Comparison of ENCODE assay signal across 10 cellular contexts in genomic region chr16:75096730-75097129, GRCh38. TPM values are rescaled to one million over a fixed set of nuclear protein-coding genes. Genes with fewer than 3 reads are reported as not detected.
A peak's percentile ranks its signal among the peaks of the same experiment; 100 is the strongest.
DNase-seq lines count a peak whose midpoint lies in the region; ATAC-seq and TF ChIP-seq lines count a peak whose summit lies in the region.
"Had no signal": no experiment of that assay in that cellular context is flagged by ENCODE, and none has a peak within 500 bp of the region (broad histone marks: within the 10 kb centered on the region; RNA-seq: fewer than 3 reads in every experiment).

No MANE protein-coding gene starts in this region.

- peak; percentile 79 to 84 for ATAC-seq in lower lobe of right lung
- no peak for ATAC-seq in left ventricle myocardium superior
- no peak for ATAC-seq in HG03354 (IDR thresholded peaks at IDR 0.05; ENCODE audit: poor library complexity, severe bottlenecking, unreplicated experiment)

- H3K9ac ChIP-seq in MM.1S (ENCODE audit: low read length), result no peak overlapping the region

- H3K27me3 ChIP-seq in lower lobe of right lung (ENCODE audit: low read depth) (no peaks in the 10 kb centered on the region), MM.1S (replicated peaks; ENCODE audit: insufficient read depth, low read length) (no peaks in the 10 kb centered on the region)
- H3K27me3 ChIP-seq: esophagus muscularis mucosa had no signal

- H3K4me1 ChIP-seq in lower lobe of right lung (peaks cover 47% of the 10 kb centered on the region), MM.1S (ENCODE audit: low read length) (no peaks in the 10 kb centered on the region)

- no peaks in the 10 kb centered on the region for H4K20me1 ChIP-seq in MM.1S (ENCODE audit: insufficient read depth, low read length)

- TF ChIP-seq CTCF in AG10803 (conservative IDR thresholded peaks at IDR 0.05; ENCODE audit: low read length) (peak; percentile 36; the same call in 1 of the 2 replicates), GM12873 (IDR thresholded peaks at IDR 0.05; ENCODE audit: insufficient read depth, low read depth, low read length, missing control alignments) (peak; percentile 44), astrocyte of the spinal cord (IDR thresholded peaks at IDR 0.05; ENCODE audit: low read depth, low read length) (peak; percentile 35), lower lobe of right lung (IDR thresholded peaks at IDR 0.05) (peak; percentile 41), MM.1S (IDR thresholded peaks at IDR 0.05; ENCODE audit: low read length) (no peak)

- H3K4me3 Mint-ChIP-seq in activated naive CD4-positive, alpha-beta T cell treated with anti-CD3 and anti-CD28 coated beads, Interleukin-2, amount 10 ng/mL, durations not matched to agents 7 days and 5 days, result no peak overlapping the region

- no peak overlapping the region for H2AFZ ChIP-seq in MM.1S (ENCODE audit: low read length)

- H3K4me1 Mint-ChIP-seq in activated naive CD4-positive, alpha-beta T cell treated with anti-CD3 and anti-CD28 coated beads, Interleukin-2, amount 10 ng/mL, durations not matched to agents 7 days and 5 days, result peaks cover 39% of the 10 kb centered on the region

- H3K9me3 ChIP-seq in lower lobe of right lung (no peaks in the 10 kb centered on the region), MM.1S (replicated peaks; ENCODE audit: insufficient read depth, low read length) (no peaks in the 10 kb centered on the region)
- H3K9me3 ChIP-seq: esophagus muscularis mucosa had no signal

- H3K36me3 ChIP-seq in lower lobe of right lung, result peaks cover 8% of the 10 kb centered on the region
- H3K36me3 ChIP-seq in MM.1S (replicated peaks; ENCODE audit: insufficient read depth, low read length), result no peaks in the 10 kb centered on the region

- H3K36me3 Mint-ChIP-seq in activated naive CD4-positive, alpha-beta T cell treated with anti-CD3 and anti-CD28 coated beads, Interleukin-2, amount 10 ng/mL, durations not matched to agents 7 days and 5 days, result no peaks in the 10 kb centered on the region

- H3K9me2 ChIP-seq in MM.1S (replicated peaks; ENCODE audit: insufficient read depth, low read length), result no peaks in the 10 kb centered on the region

- no peaks in the 10 kb centered on the region for H3K79me2 ChIP-seq in MM.1S (ENCODE audit: low read length)

- no peak overlapping the region for H3K4me2 ChIP-seq in MM.1S (ENCODE audit: low read depth, low read length)

- intact Hi-C loops in lower lobe of right lung (cut with DNase I), result no loop called here
- intact Hi-C loops in left ventricle myocardium superior (cut with micrococcal nuclease), result no loop called here

- H3K27ac Mint-ChIP-seq in activated naive CD4-positive, alpha-beta T cell treated with anti-CD3 and anti-CD28 coated beads, Interleukin-2, amount 10 ng/mL, durations not matched to agents 7 days and 5 days, result no peak overlapping the region

- no peak overlapping the region for H3K4me3 ChIP-seq in AG10803 (ENCODE audit: low read length)
- no peak overlapping the region for H3K4me3 ChIP-seq in astrocyte of the spinal cord (ENCODE audit: low read depth, low read length)
- no peak overlapping the region for H3K4me3 ChIP-seq in lower lobe of right lung
- no peak overlapping the region for H3K4me3 ChIP-seq in MM.1S (ENCODE audit: low read length)
- H3K4me3 ChIP-seq: esophagus muscularis mucosa had no signal

- no peaks in the 10 kb centered on the region for H3K27me3 Mint-ChIP-seq in activated naive CD4-positive, alpha-beta T cell treated with anti-CD3 and anti-CD28 coated beads, Interleukin-2, amount 10 ng/mL, durations not matched to agents 7 days and 5 days

- H3K27ac ChIP-seq in lower lobe of right lung (peak overlapping the region; percentile 56), MM.1S (ENCODE audit: low read length) (no peak overlapping the region)
- H3K27ac ChIP-seq: esophagus muscularis mucosa had no signal

- no peaks in the 10 kb centered on the region for H3K9me3 Mint-ChIP-seq in activated naive CD4-positive, alpha-beta T cell treated with anti-CD3 and anti-CD28 coated beads, Interleukin-2, amount 10 ng/mL, durations not matched to agents 7 days and 5 days

- DNase-seq in AG10803 (ENCODE audit: low read depth) (peak; percentile 49), astrocyte of the spinal cord (ENCODE audit: low read depth, low spot score) (peak; percentile 48), lower lobe of right lung (peak; percentile 62), left ventricle myocardium superior (no peak), MM.1S (no peak)
- DNase-seq in activated naive CD4-positive, alpha-beta T cell treated with anti-CD3 and anti-CD28 coated beads, Interleukin-2, amount 10 ng/mL, durations not matched to agents 7 days and 5 days, result no peak
- DNase-seq: SW 1271 had no signal

- no peaks in the 10 kb centered on the region for H3F3A ChIP-seq in MM.1S (ENCODE audit: insufficient read depth, low read length)

- in situ Hi-C loops in astrocyte of the spinal cord (cut with HindIII; ENCODE audit: low sequenced_read_pairs), result no loop called here

- CTCF ChIA-PET in activated naive CD4-positive, alpha-beta T cell treated with anti-CD3 and anti-CD28 coated beads, Interleukin-2, amount 10 ng/mL, durations not matched to agents 7 days and 5 days (lab: Charles Lee), result interaction anchor here (5.7 kb wide), 1 partner anchor 13 kb away, joined by 52 read pairs; no protein-coding TSS in a partner anchor

RNA-seq across cellular contexts. Expression of gene LDHD, which starts 19.9 kb away (rescaled TPM):
- total RNA-seq in lower lobe of right lung (13.2 TPM), left ventricle myocardium superior (83.3 TPM)

RNA-seq across cellular contexts. Expression of gene ZFP1, which starts 51.6 kb away (rescaled TPM):
- 10.4 TPM for total RNA-seq in lower lobe of right lung
- 6.7 TPM for total RNA-seq in left ventricle myocardium superior

Comparison
In these comparisons a context has a peak if more than half of its experiments do, and no peak if none do; other contexts are left out.
1. DNase-seq: peak in AG10803 (single experiment), astrocyte of the spinal cord (single experiment) and lower lobe of right lung (single experiment); none in left ventricle myocardium superior (single experiment), MM.1S (single experiment) and activated naive CD4-positive, alpha-beta T cell treated with anti-CD3 and anti-CD28 coated beads, Interleukin-2, amount 10 ng/mL, durations not matched to agents 7 days and 5 days (single experiment).
2. ATAC-seq: peak in lower lobe of right lung (2 of 2); none in left ventricle myocardium superior (single experiment) and HG03354 (single experiment).